Comparison of ENCODE assay signal across 23 cellular contexts in genomic region chr9:4102078-4102477, GRCh38.
"Had no signal": no experiment of that assay in that cellular context is flagged by ENCODE, and none has a peak within 500 bp of the region (broad histone marks: within the 10 kb centered on the region; RNA-seq: fewer than 3 reads in every experiment).

No MANE protein-coding gene starts in this region.

- H3K4me3 Mint-ChIP-seq: immature natural killer cell; naive thymus-derived CD4-positive, alpha-beta T cell; stimulated activated memory B cell treated with anti-CD40 and anti-IgM and Interleukin-4, amounts not matched to agents 10 μg/mL and 1 μg/mL and 100 μg/mL, for 72 hours; stimulated activated naive CD8-positive, alpha-beta T cell treated with anti-CD3 and anti-CD28 coated beads, Interleukin-15, Interleukin-2, amounts not matched to agents 100 ng/mL and 50 ng/mL, for 24 hours had no signal

- ATAC-seq: esophagus mucosa; foreskin keratinocyte; left cardiac atrium; left ventricle myocardium superior; naive thymus-derived CD4-positive, alpha-beta T cell; psoas muscle; right lobe of liver; stimulated activated memory B cell treated with anti-CD40 and anti-IgM and Interleukin-4, amounts not matched to agents 10 μg/mL and 1 μg/mL and 100 μg/mL, for 72 hours had no signal

- DNase-seq: cortex of kidney; dorsolateral prefrontal cortex; effector CD8-positive, alpha-beta T cell; foreskin keratinocyte; immature natural killer cell; kidney; left cardiac atrium; left ventricle myocardium superior; naive thymus-derived CD4-positive, alpha-beta T cell; psoas muscle; retina; right lobe of liver; spleen; stimulated activated CD4-positive, alpha-beta T cell treated with anti-CD3 and anti-CD28 coated beads, Interleukin-15, amount 100 ng/mL, for 24 hours; stimulated activated CD4-positive, alpha-beta T cell treated with anti-CD3 and anti-CD28 coated beads, Interleukin-1b, Interleukin-23, amount 100 ng/mL, for 48 hours; stimulated activated CD4-positive, alpha-beta T cell treated with anti-CD3 and anti-CD28 coated beads, Interleukin-4, amount 100 ng/mL, for 24 hours; tibial artery; upper lobe of left lung; uterus had no signal

- H3K27ac ChIP-seq: dorsolateral prefrontal cortex, foreskin keratinocyte, parathyroid adenoma, psoas muscle, right lobe of liver, spleen, tibial artery, upper lobe of left lung, uterus had no signal

- H3K4me1 ChIP-seq: foreskin keratinocyte, parathyroid adenoma, psoas muscle, right lobe of liver, spleen, uterus had no signal

- H3K27ac Mint-ChIP-seq: immature natural killer cell; naive thymus-derived CD4-positive, alpha-beta T cell; stimulated activated memory B cell treated with anti-CD40 and anti-IgM and Interleukin-4, amounts not matched to agents 10 μg/mL and 1 μg/mL and 100 μg/mL, for 72 hours; stimulated activated naive CD8-positive, alpha-beta T cell treated with anti-CD3 and anti-CD28 coated beads, Interleukin-15, Interleukin-2, amounts not matched to agents 100 ng/mL and 50 ng/mL, for 24 hours had no signal

- H3K36me3 ChIP-seq: right lobe of liver, spleen, tibial artery, upper lobe of left lung, uterus had no signal

- H3K4me3 ChIP-seq: dorsolateral prefrontal cortex, psoas muscle, right lobe of liver, spleen, tibial artery, upper lobe of left lung, uterus had no signal

- H3K36me3 Mint-ChIP-seq: immature natural killer cell; stimulated activated memory B cell treated with anti-CD40 and anti-IgM and Interleukin-4, amounts not matched to agents 10 μg/mL and 1 μg/mL and 100 μg/mL, for 72 hours had no signal

- H3K9me3 ChIP-seq: psoas muscle, right lobe of liver, spleen, tibial artery, upper lobe of left lung, uterus had no signal

- H2AFZ ChIP-seq: parathyroid adenoma had no signal

- FAIRE-seq: kidney had no signal

- H3K9me3 Mint-ChIP-seq: immature natural killer cell; stimulated activated memory B cell treated with anti-CD40 and anti-IgM and Interleukin-4, amounts not matched to agents 10 μg/mL and 1 μg/mL and 100 μg/mL, for 72 hours; stimulated activated naive CD8-positive, alpha-beta T cell treated with anti-CD3 and anti-CD28 coated beads, Interleukin-15, Interleukin-2, amounts not matched to agents 100 ng/mL and 50 ng/mL, for 24 hours had no signal

- H3K9ac ChIP-seq: parathyroid adenoma had no signal

- H3K4me1 Mint-ChIP-seq: immature natural killer cell; stimulated activated memory B cell treated with anti-CD40 and anti-IgM and Interleukin-4, amounts not matched to agents 10 μg/mL and 1 μg/mL and 100 μg/mL, for 72 hours had no signal

- H3K79me2 ChIP-seq: parathyroid adenoma had no signal

- H3K27me3 ChIP-seq: foreskin keratinocyte, right lobe of liver, spleen, tibial artery, upper lobe of left lung, uterus had no signal
